ENCODE assay signal across 13 cellular contexts in genomic region chr5:150457112-150457511, GRCh38. TPM values are rescaled to one million over a fixed set of nuclear protein-coding genes. Genes with fewer than 3 reads are reported as not detected.
DNase-seq lines count a peak whose midpoint lies in the region; ATAC-seq and TF ChIP-seq lines count a peak whose summit lies in the region.
"Had no signal": no experiment of that assay in that cellular context is flagged by ENCODE, and none has a peak within 500 bp of the region (broad histone marks: within the 10 kb centered on the region; RNA-seq: fewer than 3 reads in every experiment).

No MANE protein-coding gene starts in this region.

- H3K27me3 ChIP-seq in BLaER1, result no peaks in the 10 kb centered on the region
- no peaks in the 10 kb centered on the region for H3K27me3 ChIP-seq in endodermal cell (ENCODE audit: control insufficient read depth, insufficient read depth, low read length, poor library complexity, severe bottlenecking)
- H3K27me3 ChIP-seq in dorsolateral prefrontal cortex, result no peaks in the 10 kb centered on the region
- no peaks in the 10 kb centered on the region for H3K27me3 ChIP-seq in esophagus squamous epithelium

- TF ChIP-seq POLR2A in esophagus squamous epithelium (IDR thresholded peaks at IDR 0.05), result no peak

- H3K36me3 ChIP-seq in BLaER1, result no peaks in the 10 kb centered on the region
- no peaks in the 10 kb centered on the region for H3K36me3 ChIP-seq in endodermal cell (ENCODE audit: control insufficient read depth, insufficient read depth, low read length)
- no peaks in the 10 kb centered on the region for H3K36me3 ChIP-seq in esophagus squamous epithelium
- H3K36me3 ChIP-seq: WERI-Rb-1 had no signal

- peak overlapping the region; percentile 86 for H3K27ac Mint-ChIP-seq in endodermal cell

- no peak overlapping the region for H3K4me3 Mint-ChIP-seq in endodermal cell

- POLR2A ChIA-PET in RWPE1 (lab: Yijun Ruan, JAX; ENCODE audit: low non-redundant PET), result no interaction called here

- H3K9me3 ChIP-seq in BLaER1 (peaks cover 11% of the 10 kb centered on the region), endodermal cell (ENCODE audit: control insufficient read depth, low read length) (no peaks in the 10 kb centered on the region), esophagus squamous epithelium (no peaks in the 10 kb centered on the region)

- intact Hi-C loops in dorsolateral prefrontal cortex (cut with DNase I), result loop anchor here (5.0 kb wide), 5 partner anchors 65 to 385 kb away; no protein-coding TSS in a partner anchor
- intact Hi-C loops in esophagus squamous epithelium (cut with DNase I), result loop anchor here (5.0 kb wide), 1 partner anchor 85 kb away; no protein-coding TSS in a partner anchor

- DNase-seq in GF-D8 (lab: John Stamatoyannopoulos, UW) (peak; percentile 61), RWPE1 (ENCODE audit: low spot score) (no peak), endodermal cell (peak; percentile 81), NCI-H748 (lab: John Stamatoyannopoulos, UW; ENCODE audit: unreplicated experiment) (no peak), dorsolateral prefrontal cortex (no peak), esophagus squamous epithelium (lab: John Stamatoyannopoulos, UW) (no peak)
- DNase-seq: C1 segment of cervical spinal cord, NCI-H2227 treated with DMSO at 0.1 percent for 48 hours, WERI-Rb-1 had no signal

- CTCF ChIA-PET in RWPE1 (lab: Yijun Ruan, JAX), result interaction anchor here (0.7 to 0.9 kb wide), 3 partner anchors 55 to 105 kb away, joined by 3 to 5 read pairs (median 3); no protein-coding TSS in a partner anchor

- no peaks in the 10 kb centered on the region for H4K20me1 ChIP-seq in BLaER1

- peak overlapping the region; percentile 71 for H3K27ac ChIP-seq in BLaER1
- H3K27ac ChIP-seq in RWPE1, result peak overlapping the region; percentile 64; the same call in 1 of the 2 replicates
- no peak overlapping the region for H3K27ac ChIP-seq in endodermal cell (ENCODE audit: low read depth, low read length)
- no peak overlapping the region for H3K27ac ChIP-seq in dorsolateral prefrontal cortex
- H3K27ac ChIP-seq in esophagus squamous epithelium, result no peak overlapping the region
- H3K27ac ChIP-seq: parathyroid adenoma, WERI-Rb-1 had no signal

- H3K36me3 Mint-ChIP-seq in endodermal cell (ENCODE audit: low read depth), result no peaks in the 10 kb centered on the region

- H3K4me1 ChIP-seq in BLaER1 (peaks cover 65% of the 10 kb centered on the region), endodermal cell (ENCODE audit: control insufficient read depth, insufficient read depth, low read length) (peaks cover 6% of the 10 kb centered on the region), esophagus squamous epithelium (peaks cover 6 to 15% (median 11%) of the 10 kb centered on the region in 3 donors)
- H3K4me1 ChIP-seq: parathyroid adenoma had no signal

- H3K4me3 ChIP-seq in BLaER1, result peak overlapping the region; percentile 1; the same call in 1 of the 2 replicates
- H3K4me3 ChIP-seq in endodermal cell (ENCODE audit: low read length), result no peak overlapping the region
- no peak overlapping the region for H3K4me3 ChIP-seq in dorsolateral prefrontal cortex
- no peak overlapping the region for H3K4me3 ChIP-seq in esophagus squamous epithelium

- H3K4me1 Mint-ChIP-seq in endodermal cell, result peaks cover 32% of the 10 kb centered on the region

- peak overlapping the region; percentile 51 for H3K9ac ChIP-seq in BLaER1
- no peak overlapping the region for H3K9ac ChIP-seq in endodermal cell (ENCODE audit: extremely low read depth, low read length, poor library complexity, severe bottlenecking)
- H3K9ac ChIP-seq: parathyroid adenoma had no signal

- TF ChIP-seq CTCF in RWPE1 (conservative IDR thresholded peaks at IDR 0.05; ENCODE audit: low read depth), result no peak
- no peak for TF ChIP-seq CTCF in endodermal cell (conservative IDR thresholded peaks at IDR 0.05)
- TF ChIP-seq CTCF in dorsolateral prefrontal cortex (IDR thresholded peaks at IDR 0.05 in 54 of 56, conservative IDR thresholded peaks at IDR 0.05 in 2 of 56; ENCODE audit: low read depth in 1 of 56, partially characterized antibody in 56 of 56), result no peak
- no peak for TF ChIP-seq CTCF in esophagus squamous epithelium (IDR thresholded peaks at IDR 0.05)

- 60 to 65% methylated on average over 6 of the region's 6 CpGs for WGBS in endodermal cell (ENCODE audit: insufficient coverage in 1 of 2, insufficient read length in 1 of 2), 2 experiments
- 42 to 57% methylated on average over 6 of the region's 6 CpGs for WGBS in esophagus squamous epithelium, 2 donors

- H3K9me3 Mint-ChIP-seq in endodermal cell, result no peaks in the 10 kb centered on the region

- H3K27me3 Mint-ChIP-seq in endodermal cell (ENCODE audit: insufficient read depth), result no peaks in the 10 kb centered on the region

- ATAC-seq in HG02678 (IDR thresholded peaks at IDR 0.05; ENCODE audit: unreplicated experiment), result no peak
- ATAC-seq: esophagus mucosa had no signal

- H3K4me2 ChIP-seq in BLaER1, result peak overlapping the region; percentile 76

RNA-seq across cellular contexts. Expression of gene RPS14, which starts 7.6 kb away (rescaled TPM):
- total RNA-seq in endodermal cell (1,000 to 10,000 TPM; 2,313 to 2,316 TPM), dorsolateral prefrontal cortex (100 to 1,000 TPM; 441 to 866 (median 635) TPM), esophagus squamous epithelium (1,000 to 10,000 TPM; 1,098 to 4,026 (median 2,484) TPM)
- polyA plus RNA-seq in endodermal cell (2013, experiment 1 of 2), result 1,931 TPM
- polyA plus RNA-seq in endodermal cell (2013, experiment 2 of 2), result 1,875 TPM

RNA-seq across cellular contexts. Expression of gene CD74, which starts 44.4 kb away (rescaled TPM):
- total RNA-seq in endodermal cell (10 to 100 TPM; 12.4 to 20.0 TPM), dorsolateral prefrontal cortex (100 to 1,000 TPM in 114 of 120 experiments, 10 to 100 TPM in 6; 51.8 to 687 (median 224) TPM), esophagus squamous epithelium (1,000 to 10,000 TPM in 1 of 4 donors, 100 to 1,000 TPM in 2, 10 to 100 TPM in 1; 91.0 to 1,037 (median 261) TPM)
- 9.7 TPM for polyA plus RNA-seq in endodermal cell (2013, experiment 1 of 2)
- 7.1 TPM for polyA plus RNA-seq in endodermal cell (2013, experiment 2 of 2)

RNA-seq across cellular contexts. Expression of gene NDST1, which starts 50.8 kb away (rescaled TPM):
- total RNA-seq in endodermal cell, result 10 to 100 TPM; 53.3 to 71.7 TPM
- polyA plus RNA-seq in endodermal cell (2013, experiment 1 of 2), result 40.7 TPM
- polyA plus RNA-seq in endodermal cell (2013, experiment 2 of 2), result 37.5 TPM
- total RNA-seq in dorsolateral prefrontal cortex, result 100 to 1,000 TPM in 43 of 120 experiments, 10 to 100 TPM in 77; 64.3 to 163 (median 92.5) TPM
- total RNA-seq in esophagus squamous epithelium, result 100 to 1,000 TPM in 3 of 4 donors, 10 to 100 TPM in 1; 76.5 to 205 (median 118) TPM

Comparison
In these comparisons a context has a peak if more than half of its experiments do, and no peak if none do; other contexts are left out.
1. H3K27ac ChIP-seq: peak in BLaER1 (single experiment) and RWPE1 (single experiment); none in endodermal cell (single experiment), dorsolateral prefrontal cortex (0 of 59) and esophagus squamous epithelium (0 of 4).
2. DNase-seq: peak in GF-D8 (single experiment) and endodermal cell (single experiment); none in RWPE1 (single experiment), NCI-H748 (single experiment), dorsolateral prefrontal cortex (0 of 10) and esophagus squamous epithelium (single experiment).